Comparison of ENCODE assay signal across 25 cellular contexts in genomic region chr7:24717694-24718320, GRCh38. TPM values are rescaled to one million over a fixed set of nuclear protein-coding genes. Genes with fewer than 3 reads are reported as not detected.
DNase-seq lines count a peak whose midpoint lies in the region; ATAC-seq and TF ChIP-seq lines count a peak whose summit lies in the region.
"Had no signal": no experiment of that assay in that cellular context is flagged by ENCODE, and none has a peak within 500 bp of the region (broad histone marks: within the 10 kb centered on the region; RNA-seq: fewer than 3 reads in every experiment).

No MANE protein-coding gene starts in this region.

- H4K20me1 ChIP-seq in DND-41 (ENCODE audit: insufficient read depth, low read length) (no peaks in the 10 kb centered on the region), SU-DHL-6 (ENCODE audit: low read depth, low read length) (no peaks in the 10 kb centered on the region)

- no peak overlapping the region for H3K4me2 ChIP-seq in DND-41 (ENCODE audit: insufficient read depth, low read length)
- peak overlapping the region; percentile 35 for H3K4me2 ChIP-seq in SU-DHL-6 (ENCODE audit: low read depth, low read length, poor library complexity, severe bottlenecking)
- H3K4me2 ChIP-seq in trophoblast cell (ENCODE audit: low read length) = no peak overlapping the region
- H3K4me2 ChIP-seq: KMS-11, neural progenitor cell had no signal

- in situ Hi-C loops in GM13976 (cut with MboI; ENCODE audit: low sequenced_read_pairs, unreplicated experiment) = no loop called here

- no peaks in the 10 kb centered on the region for H3K79me1 ChIP-seq in trophoblast cell (ENCODE audit: low read length)

- H3F3A ChIP-seq in SU-DHL-6 (ENCODE audit: insufficient read depth) = peaks cover 25% of the 10 kb centered on the region

- H3K9me3 ChIP-seq in DND-41 (ENCODE audit: insufficient read depth, low read length, severe bottlenecking) (no peaks in the 10 kb centered on the region), SU-DHL-6 (ENCODE audit: insufficient read depth, low read length) (no peaks in the 10 kb centered on the region), trophoblast cell (ENCODE audit: insufficient read depth, low read depth, low read length) (peaks cover 4% of the 10 kb centered on the region), suprapubic skin (no peaks in the 10 kb centered on the region)
- H3K9me3 ChIP-seq: heart right ventricle had no signal

- H2BK120ac ChIP-seq in trophoblast cell (ENCODE audit: insufficient read depth, low read length, poor library complexity) = no peak overlapping the region

- no peak overlapping the region for H4K91ac ChIP-seq in trophoblast cell (ENCODE audit: low read depth, low read length)

- no peak for TF ChIP-seq CTCF in DND-41 (IDR thresholded peaks at IDR 0.05; ENCODE audit: borderline replicate concordance, extremely low read depth, low read length, poor library complexity, severe bottlenecking)
- TF ChIP-seq CTCF in GM13976 (IDR thresholded peaks at IDR 0.05; ENCODE audit: borderline replicate concordance, control extremely low read depth, extremely low read depth, insufficient read depth, missing control alignments) = no peak
- TF ChIP-seq CTCF in SU-DHL-6 (IDR thresholded peaks at IDR 0.05; ENCODE audit: insufficient read depth, low read length, poor library complexity, severe bottlenecking) = no peak
- TF ChIP-seq CTCF in lower leg skin (IDR thresholded peaks at IDR 0.05) = no peak
- TF ChIP-seq CTCF in suprapubic skin (IDR thresholded peaks at IDR 0.05) = no peak

- intact Hi-C loops in lower leg skin (cut with DNase I; ENCODE audit: low total_unique reads) = no loop called here

- H3K4ac ChIP-seq in trophoblast cell (ENCODE audit: low read depth, low read length) = no peak overlapping the region

- H2AK5ac ChIP-seq in trophoblast cell (ENCODE audit: low read length) = no peak overlapping the region

- H3K4me3 ChIP-seq in DND-41 (ENCODE audit: low read depth in 1 of 2, low read length in 2 of 2) (no peak overlapping the region), SU-DHL-6 (ENCODE audit: insufficient read depth, low read length, poor library complexity, severe bottlenecking) (no peak overlapping the region), lower leg skin (ENCODE audit: low read depth, poor library complexity, severe bottlenecking) (no peak overlapping the region), trophoblast cell (ENCODE audit: low read depth, low read length) (no peak overlapping the region), suprapubic skin (no peak overlapping the region)
- H3K4me3 ChIP-seq: heart right ventricle, neural progenitor cell, SK-N-MC had no signal

- no peak overlapping the region for H2BK12ac ChIP-seq in trophoblast cell (ENCODE audit: low read length)

- no peak overlapping the region for H2BK5ac ChIP-seq in trophoblast cell (ENCODE audit: low read depth, low read length, poor library complexity)

- 72 to 75% methylated on average over 7 of the region's 7 CpGs for WGBS in lower leg skin, 2 donors
- no CpG with 5 or more reads among the region's 7 CpGs for WGBS in trophoblast cell (ENCODE audit: extremely low coverage, insufficient coverage, insufficient read length)
- 77% methylated on average over 7 of the region's 7 CpGs for WGBS in suprapubic skin

- TF ChIP-seq POLR2A in lower leg skin (IDR thresholded peaks at IDR 0.05) (no peak), suprapubic skin (IDR thresholded peaks at IDR 0.05) (no peak)

- H3K79me2 ChIP-seq in DND-41 (ENCODE audit: insufficient read depth, low read length) = no peaks in the 10 kb centered on the region
- no peaks in the 10 kb centered on the region for H3K79me2 ChIP-seq in SU-DHL-6 (ENCODE audit: insufficient read depth, low read length)
- H3K79me2 ChIP-seq in trophoblast cell (ENCODE audit: control insufficient read depth, insufficient read depth, low read length, poor library complexity) = no peaks in the 10 kb centered on the region

- H3K9ac ChIP-seq in DND-41 (ENCODE audit: low read depth, low read length) (no peak overlapping the region), SU-DHL-6 (ENCODE audit: low read length) (peak overlapping the region; percentile 25; the same call in 1 of the 2 replicates), trophoblast cell (ENCODE audit: low read length) (no peak overlapping the region)
- H3K9ac ChIP-seq: KMS-11, neural progenitor cell had no signal

- H2AFZ ChIP-seq in DND-41 (ENCODE audit: low read depth, low read length) (no peak overlapping the region), SU-DHL-6 (ENCODE audit: low read depth, low read length, severe bottlenecking) (no peak overlapping the region), trophoblast cell (ENCODE audit: insufficient read depth, low read length, poor library complexity) (no peak overlapping the region)
- H2AFZ ChIP-seq: neural progenitor cell had no signal

- ATAC-seq in DND-41 (ENCODE audit: insufficient read depth, low read depth) = no peak
- no peak for ATAC-seq in HG03571 (IDR thresholded peaks at IDR 0.05; ENCODE audit: unreplicated experiment)
- ATAC-seq: effector memory CD8-positive, alpha-beta T cell; heart right ventricle; sciatic nerve; stimulated activated memory B cell treated with anti-CD40 and anti-IgM and Interleukin-4, amounts not matched to agents 10 μg/mL and 1 μg/mL and 100 μg/mL, for 72 hours; T-helper 17 cell had no signal

- H3K4me1 ChIP-seq in DND-41 (ENCODE audit: insufficient read depth, low read length) (peaks cover 27% of the 10 kb centered on the region), trophoblast cell (ENCODE audit: control insufficient read depth in 1 of 2, insufficient read depth in 2 of 2, low read length in 2 of 2) (no peaks in the 10 kb centered on the region), suprapubic skin (no peaks in the 10 kb centered on the region)
- H3K4me1 ChIP-seq: heart right ventricle had no signal

- H3K27ac ChIP-seq in DND-41 (ENCODE audit: low read length) = peak overlapping the region; percentile 15; the same call in 1 of the 2 replicates
- peak overlapping the region; percentile 82 for H3K27ac ChIP-seq in SU-DHL-6 (ENCODE audit: low read depth, low read length)
- H3K27ac ChIP-seq in trophoblast cell (ENCODE audit: low read depth, low read length) = no peak overlapping the region
- no peak overlapping the region for H3K27ac ChIP-seq in suprapubic skin
- H3K27ac ChIP-seq: brain microvascular endothelial cell, heart right ventricle, KMS-11, neural progenitor cell, SK-N-MC had no signal

- H4K12ac ChIP-seq in trophoblast cell (ENCODE audit: low read depth, low read length) = no peak overlapping the region

- H3K27me3 ChIP-seq in DND-41 (ENCODE audit: insufficient read depth, low read length, poor library complexity) = no peaks in the 10 kb centered on the region
- no peaks in the 10 kb centered on the region for H3K27me3 ChIP-seq in SU-DHL-6 (ENCODE audit: low read length)
- H3K27me3 ChIP-seq in trophoblast cell (ENCODE audit: insufficient read depth, low read length) = no peaks in the 10 kb centered on the region
- H3K27me3 ChIP-seq in suprapubic skin = no peaks in the 10 kb centered on the region
- H3K27me3 ChIP-seq: brain microvascular endothelial cell, heart right ventricle, neural progenitor cell had no signal

- no peak overlapping the region for H3K18ac ChIP-seq in trophoblast cell (ENCODE audit: low read length)

- TF ChIP-seq EP300 in suprapubic skin (IDR thresholded peaks at IDR 0.05) = no peak

- no peaks in the 10 kb centered on the region for H3K9me2 ChIP-seq in SU-DHL-6 (replicated peaks; ENCODE audit: insufficient read depth, low read length)

- no peak overlapping the region for H3K23ac ChIP-seq in trophoblast cell (ENCODE audit: low read length)

- no peak overlapping the region for H4K8ac ChIP-seq in trophoblast cell (ENCODE audit: low read depth, low read length)

- peak; percentile 41 for DNase-seq in DND-41
- DNase-seq in GM13976 (ENCODE audit: low spot score) = peak; percentile 36
- peak; percentile 9 to 53 for DNase-seq in lower leg skin (ENCODE audit: low spot score in 2 of 2)
- no peak for DNase-seq in trophoblast cell
- no peak for DNase-seq in suprapubic skin (ENCODE audit: low spot score in 2 of 2)
- no peak for DNase-seq in NCI-H510A treated with DMSO at 0.1 percent for 48 hours (lab: John Stamatoyannopoulos, UW)
- DNase-seq: activated naive CD4-positive, alpha-beta T cell treated with anti-CD3 and anti-CD28 coated beads, Interleukin-2, amount 50 U/mL, for 16 hours; activated T-cell treated with anti-CD3 and anti-CD28 coated beads, Interleukin-2, amount 50 U/mL, for 48 hours; amniotic stem cell; brain microvascular endothelial cell; effector memory CD8-positive, alpha-beta T cell; foreskin melanocyte; H9; heart right ventricle; kidney glomerular epithelial cell; OCI-M1; stimulated activated CD4-positive, alpha-beta T cell treated with anti-CD3 and anti-CD28 coated beads, Interleukin-4, amount 100 ng/mL, for 4 hours; T-helper 17 cell had no signal

- H3K36me3 ChIP-seq in DND-41 (ENCODE audit: insufficient read depth, low read length) = no peaks in the 10 kb centered on the region
- no peaks in the 10 kb centered on the region for H3K36me3 ChIP-seq in SU-DHL-6 (ENCODE audit: low read length)
- H3K36me3 ChIP-seq in trophoblast cell (ENCODE audit: control insufficient read depth in 1 of 2, insufficient read depth in 2 of 2, low read length in 2 of 2) = peaks cover 0 to 4% of the 10 kb centered on the region in 2 experiments
- H3K36me3 ChIP-seq in suprapubic skin = no peaks in the 10 kb centered on the region
- H3K36me3 ChIP-seq: brain microvascular endothelial cell, neural progenitor cell had no signal

- no peak overlapping the region for H3K14ac ChIP-seq in trophoblast cell (ENCODE audit: low read length)

RNA-seq across cellular contexts. Expression of gene GSDME, which starts 39.5 kb away (rescaled TPM):
- 1 to 10 TPM in 3 of 4 donors, under 1 TPM in 1; 0.42 to 9.2 (median 2.1) TPM for total RNA-seq in lower leg skin
- 22.7 and 23.9 TPM in 2 replicates for polyA plus RNA-seq in trophoblast cell (2013)
- total RNA-seq in suprapubic skin = 1 to 10 TPM; 1.4 to 7.2 (median 2.5) TPM

Comparison
In these comparisons a context has a peak if more than half of its experiments do, and no peak if none do; other contexts are left out.
1. DNase-seq: peak in DND-41 (single experiment), GM13976 (single experiment) and lower leg skin (2 of 2); none in trophoblast cell (0 of 2), suprapubic skin (0 of 2) and NCI-H510A treated with DMSO at 0.1 percent for 48 hours (single experiment).
2. H3K27ac ChIP-seq: peak in DND-41 (single experiment) and SU-DHL-6 (single experiment); none in trophoblast cell (single experiment) and suprapubic skin (single experiment).